ENCODE assay signal across 10 cellular contexts in genomic region chr21:36769051-36769867, GRCh38.
A peak's percentile ranks its signal among the peaks of the same experiment; 100 is the strongest.
DNase-seq lines count a peak whose midpoint lies in the region; ATAC-seq and TF ChIP-seq lines count a peak whose summit lies in the region.
"Had no signal": no experiment of that assay in that cellular context is flagged by ENCODE, and none has a peak within 500 bp of the region (broad histone marks: within the 10 kb centered on the region; RNA-seq: fewer than 3 reads in every experiment).

No MANE protein-coding gene starts in this region.

- H3K4me3 ChIP-seq in fibroblast of villous mesenchyme (ENCODE audit: low read depth, low read length): no peak overlapping the region
- no peak overlapping the region for H3K4me3 ChIP-seq in prostate gland
- no peak overlapping the region for H3K4me3 ChIP-seq in stomach

- H3K36me3 ChIP-seq in prostate gland (no peaks in the 10 kb centered on the region), stomach (peaks cover 0 to 14% (median 3%) of the 10 kb centered on the region in 4 donors)

- ATAC-seq in HG02870 (IDR thresholded peaks at IDR 0.05; ENCODE audit: unreplicated experiment): no peak
- no peak for ATAC-seq in HG03342 (IDR thresholded peaks at IDR 0.05; ENCODE audit: unreplicated experiment)
- ATAC-seq: activated CD8-positive, alpha-beta memory T cell treated with anti-CD3 and anti-CD28 coated beads, Interleukin-2, amount 10 ng/mL, durations not matched to agents 7 days and 5 days; CD8-positive, alpha-beta T cell had no signal

- no peaks in the 10 kb centered on the region for H3K9me3 ChIP-seq in prostate gland
- H3K9me3 ChIP-seq in stomach: no peaks in the 10 kb centered on the region

- no peaks in the 10 kb centered on the region for H3K27me3 ChIP-seq in prostate gland (replicated peaks; ENCODE audit: insufficient read depth)
- no peaks in the 10 kb centered on the region for H3K27me3 ChIP-seq in stomach

- TF ChIP-seq CTCF in VCaP (conservative IDR thresholded peaks at IDR 0.05) (no peak), fibroblast of villous mesenchyme (IDR thresholded peaks at IDR 0.05; ENCODE audit: insufficient read depth, low read depth, low read length) (no peak), prostate gland (IDR thresholded peaks at IDR 0.05) (no peak), stomach (IDR thresholded peaks at IDR 0.05) (no peak)

- intact Hi-C loops in prostate gland (cut with DNase I) (no loop called here), stomach (cut with DNase I; ENCODE audit: low total_unique reads) (no loop called here)

- 28% methylated on average over 8 of the region's 8 CpGs for WGBS in prostate gland
- WGBS in stomach, 5 donors: 31 to 43% (median 33%) methylated on average over 8 of the region's 8 CpGs

- H3K4me1 ChIP-seq in prostate gland (replicated peaks) (peaks cover 11% of the 10 kb centered on the region), stomach (peaks cover 12 to 26% (median 16%) of the 10 kb centered on the region in 4 donors)

- TF ChIP-seq POLR2A in prostate gland (IDR thresholded peaks at IDR 0.05): no peak
- no peak for TF ChIP-seq POLR2A in stomach (IDR thresholded peaks at IDR 0.05)

- TF ChIP-seq EP300 in stomach (IDR thresholded peaks at IDR 0.05): no peak

- DNase-seq in H4 (ENCODE audit: low spot score) (peak; percentile 69), fibroblast of villous mesenchyme (ENCODE audit: low read depth) (peak; percentile 50), prostate gland (ENCODE audit: low spot score) (peak; percentile 60), stomach (no peak), epidermal melanocyte (ENCODE audit: insufficient read length, low spot score) (no peak)
- DNase-seq: activated CD8-positive, alpha-beta memory T cell treated with anti-CD3 and anti-CD28 coated beads, Interleukin-2, amount 10 ng/mL, durations not matched to agents 7 days and 5 days; CD8-positive, alpha-beta T cell had no signal

- H3K27ac ChIP-seq in VCaP (peak overlapping the region; percentile 94), prostate gland (peak overlapping the region; percentile 59 to 74), stomach (no peak overlapping the region)

Comparison
In these comparisons a context has a peak if more than half of its experiments do, and no peak if none do; other contexts are left out.
1. DNase-seq: peak in H4 (single experiment), fibroblast of villous mesenchyme (single experiment) and prostate gland (single experiment); none in stomach (single experiment) and epidermal melanocyte (single experiment).
2. H3K27ac ChIP-seq: peak in VCaP (single experiment) and prostate gland (2 of 2); none in stomach (0 of 5).